In genomic region chr7:150355666-150356059, GRCh38 we compare ENCODE assay signal across 2 cellular contexts.
TF ChIP-seq lines count a peak whose summit lies in the region.

No MANE protein-coding gene starts in this region.

TF ChIP-seq in HCT116, 20 proteins besides CTCF, POLR2A, EP300 and RAD21:
- TF ChIP-seq ELF1 (IDR thresholded peaks at IDR 0.05; ENCODE audit: borderline replicate concordance, low read depth) (no peak), ATF3 (IDR thresholded peaks at IDR 0.05) (no peak)
TF ChIP-seq in HCT116: peak in this region for 0.

TF ChIP-seq in HepG2, 621 proteins besides CTCF, POLR2A, EP300 and RAD21:
- TF ChIP-seq PPARG (CRISPR knock-in tag; conservative IDR thresholded peaks at IDR 0.05) (no peak), BHLHE40 (IDR thresholded peaks at IDR 0.05; ENCODE audit: low read length) (no peak), ZNF224 (CRISPR knock-in tag; IDR thresholded peaks at IDR 0.05) (no peak), MBD4 (IDR thresholded peaks at IDR 0.05; ENCODE audit: borderline replicate concordance, low read length) (no peak), GATAD1 (CRISPR knock-in tag; IDR thresholded peaks at IDR 0.05) (no peak), ZNF292 (CRISPR knock-in tag; IDR thresholded peaks at IDR 0.05; ENCODE audit: borderline replicate concordance, low read depth) (0 out of 2 replicates have a peak, but pooled peaks have one; percentile 6), AHR (CRISPR knock-in tag; IDR thresholded peaks at IDR 0.05) (no peak), ZFX (CRISPR knock-in tag; IDR thresholded peaks at IDR 0.05; ENCODE audit: low read depth) (peak; percentile 73), HMG20A (CRISPR knock-in tag; IDR thresholded peaks at IDR 0.05; ENCODE audit: borderline replicate concordance) (0 out of 2 replicates have a peak, but pooled peaks have one; percentile 7), ELF3 (CRISPR knock-in tag; IDR thresholded peaks at IDR 0.05) (peak; percentile 5; the same call in 1 of the 2 replicates), PHF8 (CRISPR knock-in tag; IDR thresholded peaks at IDR 0.05) (0 out of 2 replicates have a peak, but pooled peaks have one; percentile 6), NRL (CRISPR knock-in tag; IDR thresholded peaks at IDR 0.05; ENCODE audit: borderline replicate concordance) (no peak), ZNF34 (CRISPR knock-in tag; IDR thresholded peaks at IDR 0.05; ENCODE audit: borderline replicate concordance) (no peak), GATAD2A (CRISPR knock-in tag; IDR thresholded peaks at IDR 0.05) (0 out of 2 replicates have a peak, but pooled peaks have one; percentile 7), ZFY (CRISPR knock-in tag; IDR thresholded peaks at IDR 0.05) (peak; percentile 35; the same call in 1 of the 2 replicates), ZNF160 (CRISPR knock-in tag; IDR thresholded peaks at IDR 0.05) (no peak), SNAPC5 (CRISPR knock-in tag; IDR thresholded peaks at IDR 0.05; ENCODE audit: borderline replicate concordance) (no peak), LRRFIP1 (CRISPR knock-in tag; conservative IDR thresholded peaks at IDR 0.05) (no peak), YEATS2 (CRISPR knock-in tag; IDR thresholded peaks at IDR 0.05; ENCODE audit: borderline replicate concordance) (no peak), ZNF512 (CRISPR knock-in tag; IDR thresholded peaks at IDR 0.05) (no peak), ZNF615 (CRISPR knock-in tag; IDR thresholded peaks at IDR 0.05; ENCODE audit: borderline replicate concordance) (no peak), TFDP1 (CRISPR knock-in tag; IDR thresholded peaks at IDR 0.05; ENCODE audit: borderline replicate concordance) (no peak), CBFB (CRISPR knock-in tag; IDR thresholded peaks at IDR 0.05) (no peak), MXD3 (CRISPR knock-in tag; IDR thresholded peaks at IDR 0.05) (no peak), ZNF784 (CRISPR knock-in tag; IDR thresholded peaks at IDR 0.05; ENCODE audit: borderline replicate concordance) (0 out of 2 replicates have a peak, but pooled peaks have one; percentile 8), KAT7 (CRISPR knock-in tag; IDR thresholded peaks at IDR 0.05; ENCODE audit: borderline replicate concordance) (peak; percentile 23; the same call in 1 of the 2 replicates), TFDP2 (CRISPR knock-in tag; IDR thresholded peaks at IDR 0.05) (no peak)
TF ChIP-seq in HepG2: peak in this region for 9.
